ENCODE assay signal across 12 cellular contexts in the genomic region with DNA sequence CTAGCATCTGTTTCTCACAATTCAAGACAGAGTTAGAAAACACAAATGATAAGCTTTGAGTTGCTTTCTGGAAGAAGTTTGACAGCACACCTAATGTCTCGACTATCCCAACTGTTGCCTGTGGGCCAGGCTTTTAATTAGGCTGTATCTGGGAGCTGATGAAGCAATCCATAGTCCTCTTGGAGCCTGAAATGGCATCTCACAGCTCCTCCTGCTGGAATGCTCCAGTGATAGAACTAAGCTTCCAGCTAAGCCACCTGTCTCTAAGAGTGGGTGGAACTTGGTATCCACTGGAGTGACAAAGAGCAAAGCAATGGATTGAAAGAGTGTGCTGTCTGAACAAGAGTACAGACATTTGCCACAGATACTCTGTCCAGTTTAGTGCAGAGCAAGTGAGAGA.
A peak's percentile ranks its signal among the peaks of the same experiment; 100 is the strongest.
DNase-seq lines count a peak whose midpoint lies in the region; ATAC-seq, FAIRE-seq and TF ChIP-seq lines count a peak whose summit lies in the region.
"Had no signal": no experiment of that assay in that cellular context is flagged by ENCODE, and none has a peak within 500 bp of the region (broad histone marks: within the 10 kb centered on the region; RNA-seq: fewer than 3 reads in every experiment).

No MANE protein-coding gene starts in this region.

- H3K9me1 ChIP-seq in endothelial cell of umbilical vein (replicated peaks; ENCODE audit: control insufficient read depth, extremely low read depth, insufficient read depth, low read length), result no peaks in the 10 kb centered on the region

- H2BK5ac ChIP-seq in neuronal stem cell (ENCODE audit: low read length), result no peak overlapping the region

- H3K23ac ChIP-seq in neuronal stem cell (ENCODE audit: low read depth, low read length, poor library complexity), result no peak overlapping the region

- H2BK120ac ChIP-seq in neuronal stem cell (ENCODE audit: low read depth, low read length), result no peak overlapping the region

- no TSS peak for BruUV-seq in endothelial cell of umbilical vein (replicated peaks; lab: Mats Ljungman, UMichigan)

- H3K36me3 ChIP-seq in endothelial cell of umbilical vein (ENCODE audit: control insufficient read depth in 2 of 2, extremely low read depth in 1 of 2, insufficient read depth in 2 of 2, low read length in 2 of 2) (no peaks in the 10 kb centered on the region), neuronal stem cell (replicated peaks in 1 of 2; ENCODE audit: control insufficient read depth in 2 of 2, insufficient read depth in 2 of 2, low read length in 2 of 2) (no peaks in the 10 kb centered on the region)
- H3K36me3 ChIP-seq: ovary had no signal

- no peak overlapping the region for H3K4ac ChIP-seq in neuronal stem cell (ENCODE audit: low read length)

- intact Hi-C loops in endothelial cell of umbilical vein (cut with micrococcal nuclease), result loop anchor here (1.0 to 10.0 kb wide), 5 partner anchors 307 to 665 kb away; no protein-coding TSS in a partner anchor

- H3K9ac ChIP-seq in endothelial cell of umbilical vein (replicated peaks; ENCODE audit: extremely low read depth, insufficient read depth, low read length), result no peak overlapping the region
- no peak overlapping the region for H3K9ac ChIP-seq in neuronal stem cell (ENCODE audit: low read depth, low read length, poor library complexity)

- H3K4me3 ChIP-seq in GM12865 (ENCODE audit: low read depth, low read length) (no peak overlapping the region), endothelial cell of umbilical vein (replicated peaks in 1 of 3; ENCODE audit: insufficient read depth in 1 of 3, low read depth in 1 of 3, low read length in 3 of 3) (no peak overlapping the region), neuronal stem cell (ENCODE audit: low read length in 2 of 2) (no peak overlapping the region)
- H3K4me3 ChIP-seq: ovary had no signal

- H3K27me3 Mint-ChIP-seq in stimulated activated naive B cell treated with anti-CD40 and anti-IgM and Interleukin-4, amounts not matched to agents 10 μg/mL and 1 μg/mL and 100 μg/mL, for 72 hours, result no peaks in the 10 kb centered on the region

- H3K27ac ChIP-seq in endothelial cell of umbilical vein (ENCODE audit: insufficient read depth, low read depth, low read length) (no peak overlapping the region), neuronal stem cell (replicated peaks; ENCODE audit: low read length) (no peak overlapping the region)
- H3K27ac ChIP-seq: ovary had no signal

- H3K4me1 ChIP-seq in endothelial cell of umbilical vein (ENCODE audit: control insufficient read depth, extremely low read depth, insufficient read depth, low read length), result no peaks in the 10 kb centered on the region
- peaks cover 1 to 3% of the 10 kb centered on the region in 2 donors for H3K4me1 ChIP-seq in neuronal stem cell (ENCODE audit: control insufficient read depth in 2 of 2, insufficient read depth in 1 of 2, low read depth in 1 of 2, low read length in 2 of 2)

- H3K9me3 ChIP-seq in endothelial cell of umbilical vein (replicated peaks; ENCODE audit: control insufficient read depth, insufficient read depth, low read length) (no peaks in the 10 kb centered on the region), neuronal stem cell (replicated peaks in 1 of 2; ENCODE audit: control insufficient read depth in 2 of 2, insufficient read depth in 1 of 2, low read depth in 1 of 2, low read length in 2 of 2) (no peaks in the 10 kb centered on the region)
- H3K9me3 ChIP-seq: ovary had no signal

- no peak overlapping the region for H3K4me3 Mint-ChIP-seq in stimulated activated naive B cell treated with anti-CD40 and anti-IgM and Interleukin-4, amounts not matched to agents 10 μg/mL and 1 μg/mL and 100 μg/mL, for 72 hours
- H3K4me3 Mint-ChIP-seq: T-helper 1 cell treated with Interleukin-12 subunit alpha and Interleukin-12 subunit beta and Interleukin-4 antibody, amounts not matched to agents 30 μg/mL and 1 μg/mL, for 36 hours had no signal

- H2BK12ac ChIP-seq in neuronal stem cell (ENCODE audit: low read length), result no peak overlapping the region

- H4K20me1 ChIP-seq in endothelial cell of umbilical vein (replicated peaks; ENCODE audit: control insufficient read depth, extremely low read depth, insufficient read depth, low read length), result no peaks in the 10 kb centered on the region

- H2AFZ ChIP-seq in endothelial cell of umbilical vein (ENCODE audit: low read depth, low read length) (no peak overlapping the region), neuronal stem cell (ENCODE audit: low read length) (peak overlapping the region; percentile 60)

- peak; percentile 6 for DNase-seq in GM12865 (ENCODE audit: low read depth)
- peak; percentile 60 for DNase-seq in NCI-H69 (lab: John Stamatoyannopoulos, UW)
- peak; percentile 53 for DNase-seq in endothelial cell of umbilical vein (ENCODE audit: low read depth, low spot score)
- DNase-seq in neuronal stem cell (ENCODE audit: low spot score), result no peak
- DNase-seq in activated effector memory CD4-positive, alpha-beta T cell treated with anti-CD3 and anti-CD28 coated beads, Interleukin-2, amount 50 U/mL, for 16 hours, result no peak
- no peak for DNase-seq in stimulated activated naive B cell treated with anti-CD40 and anti-IgM and Interleukin-4, amounts not matched to agents 10 μg/mL and 1 μg/mL and 100 μg/mL, for 72 hours
- no peak for DNase-seq in GF-D8 (lab: John Stamatoyannopoulos, UW)
- DNase-seq: activated gamma-delta T cell treated with Interleukin-2 at 50 U/mL for 16 hours, ovary had no signal

- no peaks in the 10 kb centered on the region for H3K79me1 ChIP-seq in neuronal stem cell (ENCODE audit: low read depth, low read length)

- H3K4me1 Mint-ChIP-seq in stimulated activated naive B cell treated with anti-CD40 and anti-IgM and Interleukin-4, amounts not matched to agents 10 μg/mL and 1 μg/mL and 100 μg/mL, for 72 hours, result peaks cover 0 to 11% of the 10 kb centered on the region in 2 donors

- peaks cover under 1 to 6% of the 10 kb centered on the region in 2 donors for H3K9me3 Mint-ChIP-seq in stimulated activated naive B cell treated with anti-CD40 and anti-IgM and Interleukin-4, amounts not matched to agents 10 μg/mL and 1 μg/mL and 100 μg/mL, for 72 hours

- H4K91ac ChIP-seq in neuronal stem cell (ENCODE audit: low read depth, low read length, poor library complexity), result no peak overlapping the region

- ATAC-seq in GM19023 (IDR thresholded peaks at IDR 0.05; ENCODE audit: unreplicated experiment), result no peak
- ATAC-seq in stimulated activated naive B cell treated with anti-CD40 and anti-IgM and Interleukin-4, amounts not matched to agents 10 μg/mL and 1 μg/mL and 100 μg/mL, for 72 hours (replicated peaks), result no peak

- no peak overlapping the region for H2AK5ac ChIP-seq in neuronal stem cell (ENCODE audit: low read depth, low read length)

- H3K4me2 ChIP-seq in endothelial cell of umbilical vein (ENCODE audit: insufficient read depth, low read length) (no peak overlapping the region), neuronal stem cell (ENCODE audit: insufficient read depth, low read length, poor library complexity, severe bottlenecking) (no peak overlapping the region)

- H3K36me3 Mint-ChIP-seq in stimulated activated naive B cell treated with anti-CD40 and anti-IgM and Interleukin-4, amounts not matched to agents 10 μg/mL and 1 μg/mL and 100 μg/mL, for 72 hours, result peaks cover under 1 to 5% of the 10 kb centered on the region in 2 donors

- H3K79me2 ChIP-seq in endothelial cell of umbilical vein (ENCODE audit: control insufficient read depth, insufficient read depth, low read length), result no peaks in the 10 kb centered on the region

- no CpG with 5 or more reads among the region's 1 CpG for WGBS in neuronal stem cell (ENCODE audit: extremely low coverage in 2 of 2, insufficient read length in 2 of 2, insufficient replicate concordance in 1 of 2), 2 donors

- H3K18ac ChIP-seq in neuronal stem cell (ENCODE audit: low read length), result no peak overlapping the region

- POLR2A ChIA-PET in endothelial cell of umbilical vein (lab: Charles Lee), result no interaction called here

- peak; percentile 5 for TF ChIP-seq CTCF in GM12865 (IDR thresholded peaks at IDR 0.05; ENCODE audit: insufficient read depth, low read depth, low read length, missing control alignments)
- TF ChIP-seq CTCF in endothelial cell of umbilical vein (IDR thresholded peaks at IDR 0.05; ENCODE audit: extremely low read depth in 1 of 2, insufficient read depth in 1 of 2, low read depth in 1 of 2, low read length in 2 of 2), result peak in 1 of 2 donors; percentile 47

- no peak for FAIRE-seq in endothelial cell of umbilical vein (lab: Jason Lieb, UNC)
- FAIRE-seq: GM18507 had no signal

- dilution Hi-C loops in endothelial cell of umbilical vein (cut with MboI; ENCODE audit: extremely low pct_ligation_motif_present, low sequenced_read_pairs), result no loop called here

- TF ChIP-seq POLR2A in endothelial cell of umbilical vein (IDR thresholded peaks at IDR 0.05; ENCODE audit: low read depth, low read length), result no peak

- no peak overlapping the region for H3K14ac ChIP-seq in neuronal stem cell (ENCODE audit: low read length)

- no peak overlapping the region for H3K27ac Mint-ChIP-seq in stimulated activated naive B cell treated with anti-CD40 and anti-IgM and Interleukin-4, amounts not matched to agents 10 μg/mL and 1 μg/mL and 100 μg/mL, for 72 hours
- H3K27ac Mint-ChIP-seq: T-helper 1 cell treated with Interleukin-12 subunit alpha and Interleukin-12 subunit beta and Interleukin-4 antibody, amounts not matched to agents 30 μg/mL and 1 μg/mL, for 36 hours had no signal

- H2BK15ac ChIP-seq in neuronal stem cell (ENCODE audit: low read length), result no peak overlapping the region

- H3K27me3 ChIP-seq in endothelial cell of umbilical vein (ENCODE audit: control insufficient read depth in 2 of 2, insufficient read depth in 2 of 2, low read length in 2 of 2), result no peaks in the 10 kb centered on the region
- H3K27me3 ChIP-seq in neuronal stem cell (ENCODE audit: control insufficient read depth in 3 of 3, insufficient read depth in 3 of 3, low read depth in 1 of 3, low read length in 3 of 3), result no peaks in the 10 kb centered on the region
- H3K27me3 ChIP-seq: ovary had no signal

- no peak overlapping the region for H4K8ac ChIP-seq in neuronal stem cell (ENCODE audit: low read depth, low read length)

- CTCF ChIA-PET in endothelial cell of umbilical vein (lab: Charles Lee), result interaction anchor here (0.6 to 3.1 kb wide), 37 partner anchors 9 to 855 kb away, joined by 3 to 25 read pairs (median 4); no protein-coding TSS in a partner anchor

TF ChIP-seq in endothelial cell of umbilical vein, 7 proteins besides CTCF, POLR2A, EP300 and RAD21:
- no peak for TF ChIP-seq JUN (IDR thresholded peaks at IDR 0.05; ENCODE audit: borderline replicate concordance, insufficient read depth, insufficient read length, low read depth)
- TF ChIP-seq MYC (IDR thresholded peaks at IDR 0.05; ENCODE audit: low read depth, low read length), result no peak
- no peak for TF ChIP-seq FOS (IDR thresholded peaks at IDR 0.05; ENCODE audit: borderline replicate concordance, insufficient read depth, low read length)
TF ChIP-seq in endothelial cell of umbilical vein: peak in this region for 0.

Comparison
In these comparisons a context has a peak if more than half of its experiments do, and no peak if none do; other contexts are left out.
1. DNase-seq: peak in GM12865 (single experiment), NCI-H69 (single experiment) and endothelial cell of umbilical vein (single experiment); none in neuronal stem cell (single experiment), activated effector memory CD4-positive, alpha-beta T cell treated with anti-CD3 and anti-CD28 coated beads, Interleukin-2, amount 50 U/mL, for 16 hours (single experiment), stimulated activated naive B cell treated with anti-CD40 and anti-IgM and Interleukin-4, amounts not matched to agents 10 μg/mL and 1 μg/mL and 100 μg/mL, for 72 hours (single experiment) and GF-D8 (single experiment).